Comparison of ENCODE assay signal across 8 cellular contexts in genomic region chr5:72847989-72848473, GRCh38. TPM values are rescaled to one million over a fixed set of nuclear protein-coding genes. Genes with fewer than 3 reads are reported as not detected.
DNase-seq lines count a peak whose midpoint lies in the region; ATAC-seq and TF ChIP-seq lines count a peak whose summit lies in the region.

No MANE protein-coding gene starts in this region.

- TF ChIP-seq POLR2A in vagina (IDR thresholded peaks at IDR 0.05), result peak in 1 of 2 donors; percentile 83

- no peaks in the 10 kb centered on the region for H3K27me3 ChIP-seq in ascending aorta
- no peaks in the 10 kb centered on the region for H3K27me3 ChIP-seq in vagina

- H3K4me3 ChIP-seq in ascending aorta (peak overlapping the region; percentile 89 to 97), vagina (peak overlapping the region; percentile 69 to 74)

- H3K4me1 ChIP-seq in ascending aorta (peaks cover 8 to 41% of the 10 kb centered on the region in 2 donors), vagina (peaks cover 76% of the 10 kb centered on the region)

- DNase-seq in GM13977 (ENCODE audit: low spot score) (peak; percentile 77), NCI-H146 (lab: John Stamatoyannopoulos, UW) (peak; percentile 84), T-helper 2 cell (peak; percentile 64 to 90 (median 79)), ascending aorta (ENCODE audit: low spot score in 2 of 2) (peak; percentile 59 to 94), hepatic stellate cell (ENCODE audit: low spot score) (peak; percentile 76), putamen (ENCODE audit: low spot score) (peak; percentile 93), vagina (ENCODE audit: extremely low spot score in 2 of 2) (peak in 1 of 2 donors; percentile 92)

- in situ Hi-C loops in GM13977 (cut with MboI; ENCODE audit: low pct_unique_long_range_greater_than_20kb, low sequenced_read_pairs, unreplicated experiment), result no loop called here

- H3K27ac ChIP-seq in ascending aorta, result peak overlapping the region; percentile 90 to 94
- H3K27ac ChIP-seq in vagina, result peak overlapping the region; percentile 82

- intact Hi-C loops in ascending aorta (cut with DNase I), result loop anchor here (1.0 to 10.0 kb wide), 3 partner anchors 32 to 483 kb away; partner anchors contain the start of genes FCHO2 and TNPO1
- intact Hi-C loops in vagina (cut with DNase I), result no loop called here

- no peak for TF ChIP-seq CTCF in GM13977 (IDR thresholded peaks at IDR 0.05; ENCODE audit: extremely low read depth, insufficient read depth, missing control alignments)
- TF ChIP-seq CTCF in ascending aorta (IDR thresholded peaks at IDR 0.05), result peak in 2 of 3 experiments; percentile 3 to 17
- peak in 1 of 3 experiments; percentile 12 for TF ChIP-seq CTCF in vagina (IDR thresholded peaks at IDR 0.05)

- peak; percentile 86 for ATAC-seq in HG02798 (IDR thresholded peaks at IDR 0.05; ENCODE audit: poor library complexity, unreplicated experiment)

- H3K36me3 ChIP-seq in ascending aorta (no peaks in the 10 kb centered on the region), vagina (no peaks in the 10 kb centered on the region)

- H3K9me3 ChIP-seq in ascending aorta (no peaks in the 10 kb centered on the region), vagina (no peaks in the 10 kb centered on the region)

RNA-seq across cellular contexts. Expression of gene TNPO1, which starts 31.6 kb away (rescaled TPM):
- total RNA-seq in ascending aorta (48.5 TPM), vagina (72.7 TPM)
